In the genomic region with DNA sequence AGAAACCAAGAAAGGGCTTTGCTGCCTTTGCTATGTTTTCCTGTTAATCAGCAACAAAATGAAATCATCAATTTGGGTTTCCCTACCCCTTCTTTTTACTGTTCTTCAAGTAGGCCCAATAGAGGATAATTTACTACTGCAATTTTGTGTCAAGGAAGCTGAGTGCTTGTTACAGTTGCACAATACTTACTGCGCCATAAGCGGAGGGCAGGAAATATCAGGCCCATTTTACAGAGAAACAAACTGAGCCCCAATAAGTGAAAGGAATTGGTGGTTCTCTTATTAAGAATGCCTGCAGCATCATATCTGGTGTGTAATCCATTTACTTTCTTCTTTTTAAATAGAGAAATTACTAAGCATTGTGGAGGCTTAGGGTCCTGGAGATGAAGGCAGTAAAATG, we compare ENCODE assay signal across 22 cellular contexts.
"Had no signal": no experiment of that assay in that cellular context is flagged by ENCODE, and none has a peak within 500 bp of the region (broad histone marks: within the 10 kb centered on the region; RNA-seq: fewer than 3 reads in every experiment).

No MANE protein-coding gene starts in this region.

- H3K27me3 ChIP-seq: esophagus squamous epithelium, hepatocyte, left lung, thyroid gland had no signal

- H3K27ac Mint-ChIP-seq: activated naive CD8-positive, alpha-beta T cell; activated T-helper 2 cell treated with anti-CD3 and anti-CD28 coated beads, Interferon-gamma antibody, Interleukin-2, Interleukin-4, amounts not matched to agents 10 μg/mL and 5 μg/mL and 100 μg/mL, durations not matched to agents 14 hours and 24 hours and 36 hours; stimulated activated naive B cell treated with anti-CD40 and anti-IgM and Interleukin-4, amounts not matched to agents 10 μg/mL and 1 μg/mL and 100 μg/mL, for 72 hours; WTC11 had no signal

- H3K36me3 ChIP-seq: esophagus squamous epithelium, left lung, thyroid gland had no signal

- H2AFZ ChIP-seq: hepatocyte had no signal

- H3K4me3 ChIP-seq: coronary artery, esophagus squamous epithelium, hepatocyte, left lung, thyroid gland had no signal

- FAIRE-seq: endothelial cell of umbilical vein, kidney, TTC549, urothelium cell line had no signal

- H3K4me2 ChIP-seq: hepatocyte had no signal

- H3K27ac ChIP-seq: coronary artery, esophagus squamous epithelium, hepatocyte, left lung, thyroid gland had no signal

- H3K9me3 Mint-ChIP-seq: activated T-helper 2 cell treated with anti-CD3 and anti-CD28 coated beads, Interferon-gamma antibody, Interleukin-2, Interleukin-4, amounts not matched to agents 10 μg/mL and 5 μg/mL and 100 μg/mL, durations not matched to agents 14 hours and 24 hours and 36 hours; brain; naive B cell; stimulated activated naive B cell treated with anti-CD40 and anti-IgM and Interleukin-4, amounts not matched to agents 10 μg/mL and 1 μg/mL and 100 μg/mL, for 72 hours; WTC11 had no signal

- ATAC-seq: left lung; stimulated activated naive B cell treated with anti-CD40 and anti-IgM and Interleukin-4, amounts not matched to agents 10 μg/mL and 1 μg/mL and 100 μg/mL, for 72 hours; WTC11 had no signal

- H3K4me3 Mint-ChIP-seq: activated naive CD8-positive, alpha-beta T cell; brain; stimulated activated naive B cell treated with anti-CD40 and anti-IgM and Interleukin-4, amounts not matched to agents 10 μg/mL and 1 μg/mL and 100 μg/mL, for 72 hours; WTC11 had no signal

- H3K27me3 Mint-ChIP-seq: activated naive CD8-positive, alpha-beta T cell; naive B cell; stimulated activated naive B cell treated with anti-CD40 and anti-IgM and Interleukin-4, amounts not matched to agents 10 μg/mL and 1 μg/mL and 100 μg/mL, for 72 hours had no signal

- DNase-seq: activated CD4-positive, alpha-beta T cell treated with anti-CD3 and anti-CD28 coated beads for 4 hours; activated T-cell treated with anti-CD3 and anti-CD28 coated beads for 4 hours; amniotic stem cell; central memory CD4-positive, alpha-beta T cell; esophagus squamous epithelium; kidney; left lung; naive B cell; nucleus accumbens; posterior cingulate gyrus; retina; stimulated activated naive B cell treated with anti-CD40 and anti-IgM and Interleukin-4, amounts not matched to agents 10 μg/mL and 1 μg/mL and 100 μg/mL, for 72 hours; thyroid gland had no signal

- H3K79me2 ChIP-seq: hepatocyte had no signal

- H3K9me3 ChIP-seq: esophagus squamous epithelium, left lung, thyroid gland had no signal

- H3K36me3 Mint-ChIP-seq: activated naive CD8-positive, alpha-beta T cell; brain; naive B cell; stimulated activated naive B cell treated with anti-CD40 and anti-IgM and Interleukin-4, amounts not matched to agents 10 μg/mL and 1 μg/mL and 100 μg/mL, for 72 hours; WTC11 had no signal
